ENCODE assay signal across 17 cellular contexts in the genomic region with DNA sequence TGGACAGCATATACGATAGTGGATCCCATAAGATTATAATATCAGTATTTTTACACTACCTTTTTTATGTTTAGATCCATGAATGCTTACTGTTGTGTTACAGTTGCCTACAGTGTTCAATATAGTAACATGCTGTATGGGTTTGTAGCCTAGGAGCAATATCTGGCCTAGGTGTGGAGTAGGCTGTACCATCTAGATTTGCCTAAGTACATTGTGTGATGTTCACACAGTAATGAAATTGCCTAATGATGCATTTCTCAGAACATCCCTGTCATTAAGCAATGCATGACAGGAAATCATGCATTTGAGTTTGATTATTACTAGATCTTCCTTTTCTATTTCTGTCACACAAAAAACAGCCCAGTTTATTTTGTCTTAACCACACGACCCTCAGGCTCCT.
"Had no signal": no experiment of that assay in that cellular context is flagged by ENCODE, and none has a peak within 500 bp of the region (broad histone marks: within the 10 kb centered on the region; RNA-seq: fewer than 3 reads in every experiment).

No MANE protein-coding gene starts in this region.

- H3K9me3 Mint-ChIP-seq: activated T-helper 1 cell treated with anti-CD3 and anti-CD28 coated beads, Interleukin-12 subunit alpha, Interleukin-12 subunit beta, Interleukin-2, Interleukin-4 antibody, amounts not matched to agents 30 ng/mL and 10 ng/mL and 1 ng/mL, durations not matched to agents 14 hours and 24 hours and 36 hours; neural progenitor cell; T-cell had no signal

- H3K4me3 Mint-ChIP-seq: activated T-helper 1 cell treated with anti-CD3 and anti-CD28 coated beads, Interleukin-12 subunit alpha, Interleukin-12 subunit beta, Interleukin-2, Interleukin-4 antibody, amounts not matched to agents 30 ng/mL and 10 ng/mL and 1 ng/mL, durations not matched to agents 14 hours and 24 hours and 36 hours; neural progenitor cell; T-cell had no signal

- H3K4me1 Mint-ChIP-seq: neural progenitor cell had no signal

- ATAC-seq: foreskin keratinocyte, pancreas, T-cell had no signal

- H3K27ac Mint-ChIP-seq: activated T-helper 1 cell treated with anti-CD3 and anti-CD28 coated beads, Interleukin-12 subunit alpha, Interleukin-12 subunit beta, Interleukin-2, Interleukin-4 antibody, amounts not matched to agents 30 ng/mL and 10 ng/mL and 1 ng/mL, durations not matched to agents 14 hours and 24 hours and 36 hours; neural progenitor cell; T-cell had no signal

- H3K4me3 ChIP-seq: lung, neural progenitor cell, pancreas, thyroid gland, uterus had no signal

- DNase-seq: activated CD4-positive, alpha-beta T cell treated with anti-CD3 and anti-CD28 coated beads, Interleukin-2, amount 50 U/mL, for 4 hours; activated naive CD4-positive, alpha-beta T cell; aorta; cerebellar nuclear complex; effector CD8-positive, alpha-beta T cell; foreskin keratinocyte; head of caudate nucleus; midbrain; pancreas; stimulated activated CD4-positive, alpha-beta T cell treated with anti-CD3 and anti-CD28 coated beads, Interleukin-2, amount 100 ng/mL, for 24 hours; T-cell; T-helper 9 cell; thyroid gland; uterus had no signal

- H3K27me3 Mint-ChIP-seq: T-cell had no signal
